ENCODE assay signal across 30 cellular contexts in the genomic region with DNA sequence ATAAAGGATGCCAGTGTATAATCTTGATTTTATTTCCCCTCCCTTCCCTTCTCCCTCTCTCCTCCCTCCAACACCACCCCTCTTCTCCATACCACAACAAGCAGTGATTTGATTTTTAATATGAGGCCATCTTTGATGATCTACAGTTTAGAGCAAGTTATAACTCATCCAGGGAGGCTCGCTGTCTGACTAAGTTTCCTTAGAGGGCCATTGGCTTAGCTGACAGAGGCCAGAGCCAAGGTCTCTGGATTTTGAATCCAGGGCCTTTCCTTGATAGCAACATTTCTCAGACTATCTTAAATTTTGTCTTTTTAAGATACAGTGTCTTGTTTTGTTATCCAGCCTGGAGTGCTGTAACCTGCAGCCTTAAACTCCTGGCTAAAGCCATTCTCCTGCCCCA.
"Had no signal": no experiment of that assay in that cellular context is flagged by ENCODE, and none has a peak within 500 bp of the region (broad histone marks: within the 10 kb centered on the region; RNA-seq: fewer than 3 reads in every experiment).

No MANE protein-coding gene starts in this region.

- H3K27ac ChIP-seq: colonic mucosa, gastroesophageal sphincter, heart left ventricle, hepatocyte, left ventricle myocardium inferior, lower lobe of right lung, neural progenitor cell, parathyroid adenoma, right lobe of liver, thoracic aorta, tibial nerve, upper lobe of left lung had no signal

- H3K9me3 Mint-ChIP-seq: memory B cell; naive B cell; natural killer cell treated with Interleukin-12 subunit alpha and Interleukin-12 subunit beta and Interleukin-15 and Interleukin-18, amount 100 ng/mL, for 72 hours; neural progenitor cell; stimulated activated naive B cell treated with anti-CD40 and anti-IgM and Interleukin-4, amounts not matched to agents 10 μg/mL and 1 μg/mL and 100 μg/mL, for 72 hours; stimulated activated naive CD8-positive, alpha-beta T cell treated with anti-CD3 and anti-CD28 coated beads, Interleukin-15, Interleukin-2, amounts not matched to agents 100 ng/mL and 50 ng/mL, for 24 hours had no signal

- H3K4me1 ChIP-seq: colonic mucosa, lower lobe of right lung, right lobe of liver, upper lobe of left lung had no signal

- H3K27ac Mint-ChIP-seq: memory B cell; natural killer cell treated with Interleukin-12 subunit alpha and Interleukin-12 subunit beta and Interleukin-15 and Interleukin-18, amount 100 ng/mL, for 72 hours; neural progenitor cell; progenitor cell of endocrine pancreas; stimulated activated naive B cell treated with anti-CD40 and anti-IgM and Interleukin-4, amounts not matched to agents 10 μg/mL and 1 μg/mL and 100 μg/mL, for 72 hours; stimulated activated naive CD8-positive, alpha-beta T cell treated with anti-CD3 and anti-CD28 coated beads, Interleukin-15, Interleukin-2, amounts not matched to agents 100 ng/mL and 50 ng/mL, for 24 hours had no signal

- H3K4me3 ChIP-seq: colonic mucosa, gastroesophageal sphincter, heart left ventricle, hepatocyte, left ventricle myocardium inferior, lower lobe of right lung, mucosa of descending colon, neural progenitor cell, right lobe of liver, thoracic aorta, tibial nerve, upper lobe of left lung had no signal

- H3K36me3 ChIP-seq: colonic mucosa, gastroesophageal sphincter, heart left ventricle, left ventricle myocardium inferior, lower lobe of right lung, neural progenitor cell, right lobe of liver, thoracic aorta, tibial nerve, upper lobe of left lung had no signal

- H3K27me3 ChIP-seq: colonic mucosa, gastroesophageal sphincter, heart left ventricle, hepatocyte, neural progenitor cell, right lobe of liver, tibial nerve, upper lobe of left lung had no signal

- FAIRE-seq: endothelial cell of umbilical vein, islet of Langerhans, small intestine, urothelium cell line had no signal

- H3K9me3 ChIP-seq: colonic mucosa, gastroesophageal sphincter, heart left ventricle, left ventricle myocardium inferior, lower lobe of right lung, mucosa of descending colon, right lobe of liver, thoracic aorta, tibial nerve, upper lobe of left lung had no signal

- H3K36me3 Mint-ChIP-seq: memory B cell; naive B cell; natural killer cell treated with Interleukin-12 subunit alpha and Interleukin-12 subunit beta and Interleukin-15 and Interleukin-18, amount 100 ng/mL, for 72 hours; neural progenitor cell; stimulated activated naive B cell treated with anti-CD40 and anti-IgM and Interleukin-4, amounts not matched to agents 10 μg/mL and 1 μg/mL and 100 μg/mL, for 72 hours had no signal

- DNase-seq: colonic mucosa; dermis blood vessel endothelial cell; effector memory CD4-positive, alpha-beta T cell; foreskin fibroblast; heart left ventricle; kidney glomerular epithelial cell; left colon; left ventricle myocardium inferior; lower lobe of right lung; mucosa of descending colon; naive B cell; right lobe of liver; small intestine; stimulated activated CD4-positive, alpha-beta T cell treated with anti-CD3 and anti-CD28 coated beads, Interleukin-15, amount 100 ng/mL, for 24 hours; stimulated activated CD4-positive, alpha-beta T cell treated with anti-CD3 and anti-CD28 coated beads, Interleukin-2, amount 100 ng/mL, for 48 hours; stimulated activated naive B cell treated with anti-CD40 and anti-IgM and Interleukin-4, amounts not matched to agents 10 μg/mL and 1 μg/mL and 100 μg/mL, for 72 hours; upper lobe of left lung had no signal

- H3K4me3 Mint-ChIP-seq: memory B cell; naive B cell; natural killer cell treated with Interleukin-12 subunit alpha and Interleukin-12 subunit beta and Interleukin-15 and Interleukin-18, amount 100 ng/mL, for 72 hours; neural progenitor cell; stimulated activated naive B cell treated with anti-CD40 and anti-IgM and Interleukin-4, amounts not matched to agents 10 μg/mL and 1 μg/mL and 100 μg/mL, for 72 hours; stimulated activated naive CD8-positive, alpha-beta T cell treated with anti-CD3 and anti-CD28 coated beads, Interleukin-15, Interleukin-2, amounts not matched to agents 100 ng/mL and 50 ng/mL, for 24 hours had no signal
